15 cellular contexts compared by ENCODE assay signal in genomic region chr18:27652480-27653121, GRCh38.
DNase-seq lines count a peak whose midpoint lies in the region; ATAC-seq and TF ChIP-seq lines count a peak whose summit lies in the region.
"Had no signal": no experiment of that assay in that cellular context is flagged by ENCODE, and none has a peak within 500 bp of the region (broad histone marks: within the 10 kb centered on the region; RNA-seq: fewer than 3 reads in every experiment).

No MANE protein-coding gene starts in this region.

- no peak overlapping the region for H3K27ac Mint-ChIP-seq in effector memory CD8-positive, alpha-beta T cell
- H3K27ac Mint-ChIP-seq: B cell, natural killer cell had no signal

- TF ChIP-seq CTCF in foreskin keratinocyte (conservative IDR thresholded peaks at IDR 0.05) = no peak

- H3K4me3 Mint-ChIP-seq in effector memory CD8-positive, alpha-beta T cell = no peak overlapping the region
- H3K4me3 Mint-ChIP-seq: B cell, natural killer cell had no signal

- H3K9me3 Mint-ChIP-seq in effector memory CD8-positive, alpha-beta T cell = peaks cover 5 to 7% of the 10 kb centered on the region in 2 donors

- no peaks in the 10 kb centered on the region for H3K36me3 Mint-ChIP-seq in effector memory CD8-positive, alpha-beta T cell (ENCODE audit: insufficient read depth)
- H3K36me3 Mint-ChIP-seq: natural killer cell had no signal

- no peaks in the 10 kb centered on the region for H3K4me1 ChIP-seq in foreskin keratinocyte

- peak; percentile 75 for ATAC-seq in GM18499 (IDR thresholded peaks at IDR 0.05; ENCODE audit: insufficient read depth, unreplicated experiment)
- peak; percentile 79 for ATAC-seq in GM21390 (IDR thresholded peaks at IDR 0.05; ENCODE audit: unreplicated experiment)
- peak; percentile 84 for ATAC-seq in HG03439 (IDR thresholded peaks at IDR 0.05; ENCODE audit: unreplicated experiment)
- no peak for ATAC-seq in foreskin keratinocyte
- no peak for ATAC-seq in effector memory CD8-positive, alpha-beta T cell (replicated peaks)
- ATAC-seq: natural killer cell had no signal

- H3K27me3 Mint-ChIP-seq in effector memory CD8-positive, alpha-beta T cell = no peaks in the 10 kb centered on the region
- H3K27me3 Mint-ChIP-seq: B cell had no signal

- peaks cover 0 to 1% of the 10 kb centered on the region in 2 donors for H3K4me1 Mint-ChIP-seq in effector memory CD8-positive, alpha-beta T cell (ENCODE audit: low read depth in 2 of 2)
- H3K4me1 Mint-ChIP-seq: B cell had no signal

- H3K27ac ChIP-seq in foreskin keratinocyte = no peak overlapping the region
- H3K27ac ChIP-seq: WERI-Rb-1 had no signal

- H3K27me3 ChIP-seq in foreskin keratinocyte = peaks cover 2% of the 10 kb centered on the region

- DNase-seq in foreskin keratinocyte (peak; percentile 2 to 21), middle frontal gyrus (ENCODE audit: extremely low spot score, low spot score) (no peak), Ammon's horn (ENCODE audit: low spot score) (no peak), NCI-H226 (no peak)
- no peak for DNase-seq in effector memory CD8-positive, alpha-beta T cell
- DNase-seq: activated T-cell treated with anti-CD3 and anti-CD28 coated beads, Interleukin-2, amount 50 U/mL, for 48 hours; GDM1; natural killer cell; NCI-H446 treated with DMSO at 0.1 percent for 48 hours; SIG-M5; WERI-Rb-1 had no signal

Comparison
In these comparisons a context has a peak if more than half of its experiments do, and no peak if none do; other contexts are left out.
1. ATAC-seq: peak in GM18499 (single experiment), GM21390 (single experiment) and HG03439 (single experiment); none in foreskin keratinocyte (single experiment) and effector memory CD8-positive, alpha-beta T cell (single experiment).
2. DNase-seq: peak in foreskin keratinocyte (2 of 2); none in middle frontal gyrus (single experiment), effector memory CD8-positive, alpha-beta T cell (0 of 3), Ammon's horn (single experiment) and NCI-H226 (single experiment).